In the genomic region with DNA sequence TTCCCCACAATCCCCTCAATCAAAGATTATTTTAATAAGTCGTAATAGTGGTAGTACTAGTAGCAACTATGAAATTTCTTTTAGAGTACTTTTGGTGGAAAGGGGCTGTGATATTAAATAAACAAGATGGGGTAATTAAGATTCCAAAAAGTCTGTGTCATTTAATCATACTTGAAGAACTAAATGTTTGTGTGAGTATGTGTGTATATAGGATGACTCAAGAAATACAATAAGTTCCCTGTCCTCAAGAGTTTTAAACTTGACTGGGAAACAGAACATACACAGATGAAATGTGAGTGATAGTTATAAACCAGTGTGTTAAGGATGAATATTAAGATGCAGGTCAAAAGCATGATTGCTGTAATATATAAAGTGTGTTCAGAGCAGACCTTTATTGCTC, we compare ENCODE assay signal across 10 cellular contexts. TPM values are rescaled to one million over a fixed set of nuclear protein-coding genes. Genes with fewer than 3 reads are reported as not detected.
DNase-seq lines count a peak whose midpoint lies in the region; ATAC-seq and TF ChIP-seq lines count a peak whose summit lies in the region.
"Had no signal": no experiment of that assay in that cellular context is flagged by ENCODE, and none has a peak within 500 bp of the region (broad histone marks: within the 10 kb centered on the region; RNA-seq: fewer than 3 reads in every experiment).

No MANE protein-coding gene starts in this region.

- ATAC-seq in natural killer cell = no peak
- no peak for ATAC-seq in HG02870 (IDR thresholded peaks at IDR 0.05; ENCODE audit: unreplicated experiment)
- no peak for ATAC-seq in GM18505 (IDR thresholded peaks at IDR 0.05; ENCODE audit: unreplicated experiment)
- ATAC-seq in HG02970 (IDR thresholded peaks at IDR 0.05; ENCODE audit: low FRiP score, unreplicated experiment) = no peak
- no peak for ATAC-seq in HG02884 (IDR thresholded peaks at IDR 0.05; ENCODE audit: unreplicated experiment)

- intact Hi-C loops in colonic mucosa (cut with DNase I) (loop anchor here (10.0 kb wide), 1 partner anchor 104 kb away; no protein-coding TSS in a partner anchor), natural killer cell (cut with micrococcal nuclease) (no loop called here)

- peak overlapping the region; percentile 47 for H3K4me3 Mint-ChIP-seq in natural killer cell

- H3K4me1 Mint-ChIP-seq in natural killer cell = peaks cover 36 to 62% of the 10 kb centered on the region in 2 donors

- H3K27me3 ChIP-seq in colonic mucosa = no peaks in the 10 kb centered on the region

- peaks cover 13% of the 10 kb centered on the region for H3K4me1 ChIP-seq in colonic mucosa

- H3K36me3 ChIP-seq in colonic mucosa = no peaks in the 10 kb centered on the region

- peak overlapping the region; percentile 14 for H3K27ac ChIP-seq in colonic mucosa

- H3K27me3 Mint-ChIP-seq in natural killer cell (ENCODE audit: low read depth in 2 of 2) = no peaks in the 10 kb centered on the region

- TF ChIP-seq CTCF in AG10803 (conservative IDR thresholded peaks at IDR 0.05; ENCODE audit: low read length) (no peak), colonic mucosa (IDR thresholded peaks at IDR 0.05) (no peak), natural killer cell (IDR thresholded peaks at IDR 0.05) (no peak)

- H3K36me3 Mint-ChIP-seq in natural killer cell = no peaks in the 10 kb centered on the region

- no peaks in the 10 kb centered on the region for H3K9me3 ChIP-seq in colonic mucosa

- TF ChIP-seq POLR2A in GM18505 (IDR thresholded peaks at IDR 0.05; ENCODE audit: borderline replicate concordance, extremely low read depth, insufficient read depth, insufficient read length) = no peak

- no peaks in the 10 kb centered on the region for H3K9me3 Mint-ChIP-seq in natural killer cell

- no peak overlapping the region for H3K4me3 ChIP-seq in AG10803 (ENCODE audit: low read length)
- no peak overlapping the region for H3K4me3 ChIP-seq in colonic mucosa

- peak; percentile 15 for DNase-seq in AG10803 (ENCODE audit: low read depth)
- DNase-seq in LHCN-M2 (ENCODE audit: low read depth) = peak; percentile 38
- DNase-seq in colonic mucosa = no peak
- no peak for DNase-seq in natural killer cell
- DNase-seq: activated CD8-positive, alpha-beta memory T cell treated with anti-CD3 and anti-CD28 coated beads, Interleukin-2, amount 50 U/mL, for 48 hours; SHP77 had no signal

- H3K9ac ChIP-seq in colonic mucosa (ENCODE audit: low read depth in 2 of 2, low read length in 2 of 2) = no peak overlapping the region

- no peak overlapping the region for H3K27ac Mint-ChIP-seq in natural killer cell

RNA-seq across cellular contexts. Expression of a gene that starts 2.3 kb away (rescaled TPM):
- 51.0 and 61.2 TPM in 2 replicates for total RNA-seq in LHCN-M2 (2014; rRNA removed)
- 23.8 TPM for polyA plus RNA-seq in LHCN-M2 (2012)
- total RNA-seq in colonic mucosa = 100 to 1,000 TPM; 115 to 144 TPM
- total RNA-seq in natural killer cell = 10 to 100 TPM; 25.3 to 33.7 (median 31.4) TPM

Comparison
In these comparisons a context has a peak if more than half of its experiments do, and no peak if none do; other contexts are left out.
1. DNase-seq: peak in AG10803 (single experiment) and LHCN-M2 (single experiment); none in colonic mucosa (single experiment) and natural killer cell (single experiment).